ENCODE assay signal across 30 cellular contexts in genomic region chr18:48203961-48204666, GRCh38.
DNase-seq lines count a peak whose midpoint lies in the region; ATAC-seq, FAIRE-seq and TF ChIP-seq lines count a peak whose summit lies in the region.
"Had no signal": no experiment of that assay in that cellular context is flagged by ENCODE, and none has a peak within 500 bp of the region (broad histone marks: within the 10 kb centered on the region; RNA-seq: fewer than 3 reads in every experiment).

No MANE protein-coding gene starts in this region.

- intact Hi-C loops in K562 (cut with micrococcal nuclease) (no loop called here), lower lobe of right lung (cut with DNase I) (no loop called here)

- TF ChIP-seq EP300 in K562 (IDR thresholded peaks at IDR 0.05; ENCODE audit: low read length) = no peak

- H3K9ac ChIP-seq in K562 (ENCODE audit: insufficient read depth in 1 of 2, low read depth in 2 of 2, low read length in 2 of 2) = no peak overlapping the region

- no peak overlapping the region for H3K4me2 ChIP-seq in K562 (ENCODE audit: insufficient read depth, low read length)

- ATAC-seq in K562 (no peak), lower lobe of right lung (peak; percentile 11 to 16)
- ATAC-seq: body of pancreas; naive thymus-derived CD8-positive, alpha-beta T cell; sciatic nerve had no signal

- no peaks in the 10 kb centered on the region for H4K20me1 ChIP-seq in K562 (replicated peaks; ENCODE audit: control insufficient read depth, insufficient read depth, low read length)

- CTCF ChIA-PET in K562 (lab: Yijun Ruan, JAX; ENCODE audit: low intra/inter-chr PET ratio) = no interaction called here

- H3K79me2 ChIP-seq in K562 (ENCODE audit: control insufficient read depth, insufficient read depth, low read length) = no peaks in the 10 kb centered on the region

- no peak for TF ChIP-seq RAD21 in K562 (CRISPR knock-in tag; conservative IDR thresholded peaks at IDR 0.05 in 1 of 2, IDR thresholded peaks at IDR 0.05 in 1 of 2)

- TF ChIP-seq POLR2A in K562 (conservative IDR thresholded peaks at IDR 0.05) = no peak

- peak; percentile 93 for DNase-seq in DMS53 (lab: John Stamatoyannopoulos, UW)
- peak; percentile 52 for DNase-seq in HT-29 (ENCODE audit: low spot score)
- DNase-seq in K562 (ENCODE audit: extremely low read depth in 1 of 4, low spot score in 3 of 4) = peak in 1 of 4 experiments; percentile 1
- DNase-seq in lower lobe of right lung = no peak
- DNase-seq in NOMO-1 treated with dmso at 0.1 percent for 144 hours (lab: John Stamatoyannopoulos, UW; ENCODE audit: unreplicated experiment) = no peak
- no peak for DNase-seq in NCI-H446 treated with DMSO at 0.1 percent for 48 hours (lab: John Stamatoyannopoulos, UW)
- DNase-seq in NCI-H2227 (lab: John Stamatoyannopoulos, UW; ENCODE audit: unreplicated experiment) = no peak
- no peak for DNase-seq in coronary artery (ENCODE audit: low spot score)
- DNase-seq: activated CD4-positive, alpha-beta memory T cell treated with anti-CD3 and anti-CD28 coated beads, Interleukin-2, amount 10 ng/mL, durations not matched to agents 7 days and 5 days; activated CD4-positive, alpha-beta T cell treated with anti-CD3 and anti-CD28 coated beads for 1 hour; activated CD8-positive, alpha-beta memory T cell treated with anti-CD3 and anti-CD28 coated beads, Interleukin-2, amount 50 U/mL, for 48 hours; activated naive CD4-positive, alpha-beta T cell treated with Interleukin-2 at 50 U/mL for 16 hours; BE2C; body of pancreas; DMS 273 treated with DMSO at 0.1 percent for 48 hours; immature natural killer cell; KBM-7; left ventricle myocardium inferior; midbrain; MM.1S; naive thymus-derived CD8-positive, alpha-beta T cell; NCI-H1105 treated with DMSO at 0.1 percent for 48 hours; NCI-H1930; NCI-H510A treated with DMSO at 0.1 percent for 48 hours; SHP77; stimulated activated CD4-positive, alpha-beta T cell treated with anti-CD3 and anti-CD28 coated beads, Interleukin-4, amount 100 ng/mL, for 4 hours; trophoblast cell had no signal

- peaks cover 0 to 14% of the 10 kb centered on the region in 2 experiments; a peak in 2 of 5 replicates for H3K27me3 ChIP-seq in K562 (ENCODE audit: control insufficient read depth in 2 of 2, insufficient read depth in 2 of 2, low read length in 2 of 2)
- no peaks in the 10 kb centered on the region for H3K27me3 ChIP-seq in lower lobe of right lung (ENCODE audit: low read depth)
- H3K27me3 ChIP-seq: BE2C, body of pancreas had no signal

- H3K36me3 ChIP-seq in K562 (ENCODE audit: control insufficient read depth, insufficient read depth, low read length) = no peaks in the 10 kb centered on the region
- H3K36me3 ChIP-seq in lower lobe of right lung = no peaks in the 10 kb centered on the region
- H3K36me3 ChIP-seq: BE2C, HAP-1, left ventricle myocardium inferior, prostate gland had no signal

- POLR2A ChIA-PET in K562 (lab: Yijun Ruan, JAX) = no interaction called here

- H2AFZ ChIP-seq in K562 (ENCODE audit: low read depth, low read length) = no peak overlapping the region

- 0% methylated on average over 5 of the region's 6 CpGs for WGBS in K562 (ENCODE audit: insufficient coverage, low coverage, missing lambda C conversion rate)

- in situ Hi-C loops in K562 (cut with MboI) = no loop called here

- no peak overlapping the region for H3K4me3 ChIP-seq in K562
- no peak overlapping the region for H3K4me3 ChIP-seq in lower lobe of right lung
- H3K4me3 ChIP-seq in coronary artery = no peak overlapping the region
- H3K4me3 ChIP-seq: body of pancreas, HAP-1, left ventricle myocardium inferior, prostate gland had no signal

- no TSS peak for BruUV-seq in K562 (replicated peaks; lab: Mats Ljungman, UMichigan)

- H3K27ac ChIP-seq in K562 (ENCODE audit: extremely low read depth, low read depth, low read length) = no peak overlapping the region
- H3K27ac ChIP-seq in lower lobe of right lung = no peak overlapping the region
- no peak overlapping the region for H3K27ac ChIP-seq in coronary artery
- H3K27ac ChIP-seq: body of pancreas, left ventricle myocardium inferior, prostate gland had no signal

- H3K4me1 ChIP-seq in K562 (replicated peaks in 1 of 2; ENCODE audit: control insufficient read depth in 2 of 2, insufficient read depth in 2 of 2, low read length in 2 of 2) (no peaks in the 10 kb centered on the region), lower lobe of right lung (no peaks in the 10 kb centered on the region)
- H3K4me1 ChIP-seq: BE2C, HAP-1, left ventricle myocardium inferior, prostate gland had no signal

- H3K9me3 ChIP-seq in K562 (replicated peaks; ENCODE audit: control insufficient read depth, insufficient read depth, low read depth, low read length) (no peaks in the 10 kb centered on the region), lower lobe of right lung (no peaks in the 10 kb centered on the region)
- H3K9me3 ChIP-seq: BE2C, body of pancreas, HAP-1, left ventricle myocardium inferior, prostate gland had no signal

- TF ChIP-seq CTCF in K562 (IDR thresholded peaks at IDR 0.05 in 2 of 3, conservative IDR thresholded peaks at IDR 0.05 in 1 of 3; ENCODE audit: insufficient read depth in 2 of 3, low read depth in 1 of 3, low read length in 3 of 3) = no peak
- no peak for TF ChIP-seq CTCF in lower lobe of right lung (IDR thresholded peaks at IDR 0.05)
- no peak for TF ChIP-seq CTCF in coronary artery (IDR thresholded peaks at IDR 0.05)

- no peaks in the 10 kb centered on the region for H3K9me1 ChIP-seq in K562 (ENCODE audit: control insufficient read depth, insufficient read depth, low read length)

- no peak for FAIRE-seq in K562 (lab: Jason Lieb, UNC)

TF ChIP-seq in K562, 482 proteins besides CTCF, POLR2A, EP300 and RAD21:
- TF ChIP-seq TCF3 (CRISPR knock-in tag; IDR thresholded peaks at IDR 0.05) (peak; percentile 30; the same call in 1 of the 2 replicates), NRF1 (conservative IDR thresholded peaks at IDR 0.05 in 1 of 2, IDR thresholded peaks at IDR 0.05 in 1 of 2) (peak; percentile 54 to 60), KDM5B (IDR thresholded peaks at IDR 0.05; ENCODE audit: insufficient replicate concordance, low read depth, low read length) (no peak), ELK1 (CRISPR knock-in tag; IDR thresholded peaks at IDR 0.05) (no peak)
TF ChIP-seq in K562: peak in this region for 2.

Comparison
In these comparisons a context has a peak if more than half of its experiments do, and no peak if none do; other contexts are left out.
1. DNase-seq: peak in DMS53 (single experiment) and HT-29 (single experiment); none in lower lobe of right lung (single experiment), NOMO-1 treated with dmso at 0.1 percent for 144 hours (single experiment), NCI-H446 treated with DMSO at 0.1 percent for 48 hours (single experiment), NCI-H2227 (single experiment) and coronary artery (single experiment).